Comparison of ENCODE assay signal across 8 cellular contexts in the genomic region with DNA sequence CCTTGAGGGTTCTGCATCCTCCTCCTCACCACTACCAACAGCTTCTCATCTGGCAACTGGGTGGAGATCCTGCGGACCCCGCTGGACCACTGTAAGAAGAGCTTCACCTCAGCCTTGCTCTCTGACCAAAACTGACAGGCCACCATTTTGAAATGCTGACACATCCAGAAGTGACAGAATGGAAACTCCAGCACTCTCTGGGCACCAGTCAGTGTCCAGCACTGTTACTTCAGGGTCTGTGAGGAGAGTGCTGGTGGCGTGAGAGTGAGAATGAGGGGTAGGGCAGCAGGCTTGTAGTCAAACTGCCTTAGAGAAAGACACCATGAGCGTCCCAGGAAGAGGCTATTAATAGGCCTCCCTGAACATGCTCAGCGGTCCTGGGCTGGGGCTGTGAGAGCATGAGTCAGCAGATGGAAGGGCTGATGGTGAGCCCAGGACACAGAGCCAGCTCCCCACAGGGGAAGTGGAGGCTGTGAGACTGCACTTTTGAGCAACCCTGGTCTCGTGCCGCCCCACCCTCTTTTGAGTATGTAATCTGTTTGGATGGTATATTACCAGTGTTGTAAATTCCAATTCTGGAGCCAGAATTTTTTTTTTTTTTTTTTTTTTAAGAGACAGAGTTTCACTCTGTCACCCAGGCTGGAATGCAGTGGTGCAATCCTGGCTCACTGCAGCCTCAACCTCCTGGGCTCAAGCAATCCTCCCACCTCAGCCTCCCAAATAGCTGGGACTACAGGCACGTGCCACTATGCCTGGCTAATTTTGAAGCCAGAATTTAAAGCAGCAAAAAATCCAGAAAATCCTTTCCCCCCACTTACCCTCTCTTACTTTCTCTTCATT. TPM values are rescaled to one million over a fixed set of nuclear protein-coding genes. Genes with fewer than 3 reads are reported as not detected.
DNase-seq lines count a peak whose midpoint lies in the region; ATAC-seq and TF ChIP-seq lines count a peak whose summit lies in the region.

No MANE protein-coding gene starts in this region.

- no peaks in the 10 kb centered on the region for H3K36me3 ChIP-seq in GM23248 (ENCODE audit: low read depth)

- WGBS in GM23248 (ENCODE audit: low coverage in 1 of 2, low lambda C conversion rate in 2 of 2, missing lambda C conversion rate in 2 of 2), 2 experiments = 25 to 28% methylated on average over 8 of the region's 8 CpGs

- H3K27ac ChIP-seq in GM23248 = peak overlapping the region; percentile 90

- peak overlapping the region; percentile 76 for H2AFZ ChIP-seq in GM23248

- peaks cover 18% of the 10 kb centered on the region for H3K4me1 ChIP-seq in GM23248 (ENCODE audit: insufficient read depth)

- no peaks in the 10 kb centered on the region for H3K9me3 ChIP-seq in GM23248 (ENCODE audit: low read depth)

- DNase-seq in GM23248 (peak; percentile 99), SK-MEL-5 (ENCODE audit: low read depth, low spot score) (peak; percentile 59), foreskin fibroblast (peak; percentile 83 to 89), posterior vena cava (ENCODE audit: low spot score) (peak; percentile 97), dermis blood vessel endothelial cell (no peak), cerebellar nuclear complex (lab: John Stamatoyannopoulos, UW) (no peak)

- peak overlapping the region; percentile 19 for H3K4me2 ChIP-seq in GM23248 (ENCODE audit: unreplicated experiment)

- no peaks in the 10 kb centered on the region for H3K27me3 ChIP-seq in GM23248 (replicated peaks; ENCODE audit: insufficient read depth)

- intact Hi-C loops in posterior vena cava (cut with DNase I) = no loop called here

- in situ Hi-C loops in GM23248 (cut with MboI) (no loop called here), SK-MEL-5 (cut with HindIII; ENCODE audit: low pct_unique_long_range_greater_than_20kb, low sequenced_read_pairs) (no loop called here)

- H3K4me3 ChIP-seq in GM23248 = no peak overlapping the region
- no peak overlapping the region for H3K4me3 ChIP-seq in foreskin fibroblast (ENCODE audit: low read depth in 1 of 2, low read length in 2 of 2)

- H3K9me2 ChIP-seq in GM23248 (ENCODE audit: insufficient read depth) = no peaks in the 10 kb centered on the region

- H3F3A ChIP-seq in GM23248 (ENCODE audit: insufficient read depth) = peaks cover 6% of the 10 kb centered on the region

- no peaks in the 10 kb centered on the region for H3K79me2 ChIP-seq in GM23248 (ENCODE audit: insufficient read depth)

- no peak for TF ChIP-seq CTCF in foreskin fibroblast (IDR thresholded peaks at IDR 0.05; ENCODE audit: low read depth, low read length)

- peak overlapping the region; percentile 62 for H3K9ac ChIP-seq in GM23248

- no peaks in the 10 kb centered on the region for H4K20me1 ChIP-seq in GM23248 (ENCODE audit: insufficient read depth)

- ATAC-seq in GM21367 (IDR thresholded peaks at IDR 0.05; ENCODE audit: unreplicated experiment) (no peak), GM18520 (IDR thresholded peaks at IDR 0.05; ENCODE audit: unreplicated experiment) (no peak)

RNA-seq across cellular contexts. Expression of a gene that starts 34.4 kb away (rescaled TPM):
- total RNA-seq in GM23248 (2014; rRNA removed; shearing (Covaris generic)) = 40.0 and 46.9 TPM in 2 replicates
- 22.7 and 23.0 TPM in 2 replicates for polyA plus RNA-seq in GM23248 (2016; fragmentation: Nextera tagmentation; extraction: Ambion mirVana)
- total RNA-seq in SK-MEL-5 (2014; rRNA removed; shearing (Covaris generic)) = 28.2 and 28.8 TPM in 2 replicates
- 18.2 and 23.1 TPM in 2 replicates for polyA plus RNA-seq in SK-MEL-5 (2015; cell fraction: cytosol; rRNA removed)
- polyA plus RNA-seq in SK-MEL-5 (2015; cell fraction: nucleus; rRNA removed) = 18.4 and 20.8 TPM in 2 replicates
- total RNA-seq in posterior vena cava = 10 to 100 TPM; 20.7 to 25.8 TPM
- total RNA-seq in dermis blood vessel endothelial cell = 39.1 and 65.2 TPM in 2 replicates

Comparison
In these comparisons a context has a peak if more than half of its experiments do, and no peak if none do; other contexts are left out.
1. DNase-seq: peak in GM23248 (single experiment), SK-MEL-5 (single experiment), foreskin fibroblast (2 of 2) and posterior vena cava (single experiment); none in dermis blood vessel endothelial cell (single experiment) and cerebellar nuclear complex (0 of 2).